In genomic region chr14:98951031-98951430, GRCh38 we compare ENCODE assay signal across 32 cellular contexts.
"Had no signal": no experiment of that assay in that cellular context is flagged by ENCODE, and none has a peak within 500 bp of the region (broad histone marks: within the 10 kb centered on the region; RNA-seq: fewer than 3 reads in every experiment).

No MANE protein-coding gene starts in this region.

- H3K9me3 Mint-ChIP-seq: activated CD4-positive, alpha-beta memory T cell treated with anti-CD3 and anti-CD28 coated beads, Interleukin-2, amount 10 ng/mL, durations not matched to agents 7 days and 5 days; activated naive CD8-positive, alpha-beta T cell treated with anti-CD3 and anti-CD28 coated beads, Interleukin-2, amount 50 U/mL, for 24 hours had no signal

- DNase-seq: activated B cell treated with CpG ODN at 0.5 μM for 24 hours; activated CD4-positive, alpha-beta memory T cell treated with anti-CD3 and anti-CD28 coated beads, Interleukin-2, amount 10 ng/mL, durations not matched to agents 7 days and 5 days; activated CD4-positive, alpha-beta T cell treated with anti-CD3 and anti-CD28 coated beads for 48 hours; activated CD4-positive, CD25-positive, alpha-beta regulatory T cell treated with anti-CD3 and anti-CD28 coated beads, Interleukin-2, amount 50 U/mL, for 72 hours; activated gamma-delta T cell; activated naive CD4-positive, alpha-beta T cell treated with Interleukin-2 at 50 U/mL for 16 hours; activated naive CD8-positive, alpha-beta T cell treated with anti-CD3 and anti-CD28 coated beads, Interleukin-2, amount 50 U/mL, for 24 hours; anterior cingulate cortex; central memory CD4-positive, alpha-beta T cell; Kasumi-1; KG1; MG63; NCI-H1048; NCI-H146; NCI-H187; NCI-H2029 treated with DMSO at 0.1 percent for 48 hours; NCI-H2107; NCI-H2171; NCI-H510A; NCI-H526; NCI-H748 treated with DMSO at 0.1 percent for 48 hours; NK-92 treated with Interleukin-12 subunit alpha and Interleukin-12 subunit beta, amount 100 ng/mL, for 24 hours; PC-9; Right ventricle myocardium superior; SW 1271; T-helper 1 cell; T-helper 2 cell; T-helper 9 cell had no signal

- H3K36me3 Mint-ChIP-seq: activated naive CD8-positive, alpha-beta T cell; brain had no signal

- H3K27ac Mint-ChIP-seq: activated B cell treated with CpG ODN at 0.5 μM for 24 hours; activated CD4-positive, alpha-beta memory T cell treated with anti-CD3 and anti-CD28 coated beads, Interleukin-2, amount 10 ng/mL, durations not matched to agents 7 days and 5 days; activated naive CD8-positive, alpha-beta T cell; activated naive CD8-positive, alpha-beta T cell treated with anti-CD3 and anti-CD28 coated beads, Interleukin-2, amount 50 U/mL, for 24 hours; brain had no signal

- ATAC-seq: activated naive CD8-positive, alpha-beta T cell treated with anti-CD3 and anti-CD28 coated beads, Interleukin-2, amount 50 U/mL, for 24 hours had no signal

- H3K27ac ChIP-seq: PC-9, RWPE1, VCaP had no signal

- H3K4me3 ChIP-seq: MG63, PC-9 had no signal

- H3K27me3 ChIP-seq: MG63 had no signal

- H3K27me3 Mint-ChIP-seq: activated B cell treated with CpG ODN at 0.5 μM for 24 hours; activated CD4-positive, alpha-beta memory T cell treated with anti-CD3 and anti-CD28 coated beads, Interleukin-2, amount 10 ng/mL, durations not matched to agents 7 days and 5 days; activated naive CD8-positive, alpha-beta T cell; activated naive CD8-positive, alpha-beta T cell treated with anti-CD3 and anti-CD28 coated beads, Interleukin-2, amount 50 U/mL, for 24 hours had no signal

- H3K4me1 Mint-ChIP-seq: activated B cell treated with CpG ODN at 0.5 μM for 24 hours had no signal

- H3K4me3 Mint-ChIP-seq: activated B cell treated with CpG ODN at 0.5 μM for 24 hours; activated CD4-positive, alpha-beta memory T cell treated with anti-CD3 and anti-CD28 coated beads, Interleukin-2, amount 10 ng/mL, durations not matched to agents 7 days and 5 days; activated naive CD8-positive, alpha-beta T cell; activated naive CD8-positive, alpha-beta T cell treated with anti-CD3 and anti-CD28 coated beads, Interleukin-2, amount 50 U/mL, for 24 hours; brain had no signal

- H3K9me3 ChIP-seq: MG63 had no signal

- H3K36me3 ChIP-seq: MG63 had no signal
